In the genomic region with DNA sequence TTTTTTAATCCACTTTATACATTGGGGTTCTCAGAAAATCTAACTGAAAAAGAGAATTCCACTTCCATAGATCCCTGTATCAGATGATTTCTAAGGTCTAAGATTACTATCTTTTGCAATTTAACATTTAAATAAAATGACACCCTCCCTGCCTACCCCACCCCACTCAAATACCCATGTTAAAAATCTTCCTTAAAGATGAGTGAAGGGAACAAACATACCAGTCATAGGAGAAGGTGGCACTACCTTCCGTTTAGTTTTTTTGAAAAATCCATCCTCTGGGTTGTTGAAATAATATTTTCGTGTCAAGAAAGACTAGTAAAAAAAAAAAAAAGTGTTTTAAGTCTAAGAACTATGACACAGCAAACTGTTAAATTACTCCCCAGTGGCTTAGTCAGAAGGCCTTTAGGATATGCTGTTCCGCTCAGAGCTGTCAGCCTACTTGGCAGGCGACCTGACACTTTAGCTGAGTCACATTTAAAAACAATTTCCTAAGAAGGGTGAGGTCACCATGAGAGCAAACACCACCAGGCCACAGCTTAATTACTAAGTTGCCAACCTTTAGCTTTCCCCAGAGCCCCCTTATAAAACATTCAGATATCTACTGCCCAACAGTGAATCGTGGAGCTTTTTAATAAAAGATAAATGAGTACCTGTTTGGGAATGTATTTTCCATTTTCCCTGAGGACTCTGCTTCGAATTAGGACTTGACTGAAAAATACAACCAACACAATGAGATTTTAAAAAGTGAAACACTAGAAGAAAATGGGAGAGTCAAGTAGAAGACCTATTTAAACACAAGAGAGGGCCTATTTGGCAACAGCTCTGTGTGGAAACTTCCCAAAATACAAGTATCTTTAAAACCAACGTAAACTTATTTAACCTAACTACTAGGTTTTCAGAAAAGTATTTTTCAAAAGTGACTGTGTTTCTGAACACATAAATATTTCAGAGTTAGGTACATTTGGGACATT, we compare ENCODE assay signal across 8 cellular contexts. TPM values are rescaled to one million over a fixed set of nuclear protein-coding genes. Genes with fewer than 3 reads are reported as not detected.
DNase-seq lines count a peak whose midpoint lies in the region; ATAC-seq and TF ChIP-seq lines count a peak whose summit lies in the region.

No MANE protein-coding gene starts in this region.

- TF ChIP-seq CTCF in AG09309 (IDR thresholded peaks at IDR 0.05; ENCODE audit: control insufficient read depth, insufficient read depth, low read depth, low read length, missing control alignments) = no peak
- no peak for TF ChIP-seq CTCF in fibroblast of mammary gland (conservative IDR thresholded peaks at IDR 0.05; ENCODE audit: control insufficient read depth, insufficient read depth, low read depth, low read length)
- TF ChIP-seq CTCF in neutrophil (IDR thresholded peaks at IDR 0.05) = no peak

- no peak for ATAC-seq in HG02970 (IDR thresholded peaks at IDR 0.05; ENCODE audit: low FRiP score, unreplicated experiment)
- no peak for ATAC-seq in HG03520 (IDR thresholded peaks at IDR 0.05; ENCODE audit: unreplicated experiment)

- peaks cover 23% of the 10 kb centered on the region for H3K4me1 Mint-ChIP-seq in T-helper 1 cell treated with Interleukin-12 subunit alpha and Interleukin-12 subunit beta and Interleukin-4 antibody, amounts not matched to agents 30 μg/mL and 1 μg/mL, for 36 hours (ENCODE audit: low read depth)

- H3K27ac Mint-ChIP-seq in T-helper 1 cell treated with Interleukin-12 subunit alpha and Interleukin-12 subunit beta and Interleukin-4 antibody, amounts not matched to agents 30 μg/mL and 1 μg/mL, for 36 hours = peak overlapping the region; percentile 83

- no peak overlapping the region for H3K4me3 ChIP-seq in AG09309 (ENCODE audit: control insufficient read depth, low read depth, low read length)
- H3K4me3 ChIP-seq in fibroblast of mammary gland (ENCODE audit: control insufficient read depth, low read depth, low read length) = no peak overlapping the region
- no peak overlapping the region for H3K4me3 ChIP-seq in neutrophil (ENCODE audit: low read depth in 1 of 2, low read length in 1 of 2)

- peak overlapping the region; percentile 74 for H3K27ac ChIP-seq in neutrophil

- H3K4me3 Mint-ChIP-seq in T-helper 1 cell treated with Interleukin-12 subunit alpha and Interleukin-12 subunit beta and Interleukin-4 antibody, amounts not matched to agents 30 μg/mL and 1 μg/mL, for 36 hours = no peak overlapping the region

- no peaks in the 10 kb centered on the region for H3K9me3 Mint-ChIP-seq in T-helper 1 cell treated with Interleukin-12 subunit alpha and Interleukin-12 subunit beta and Interleukin-4 antibody, amounts not matched to agents 30 μg/mL and 1 μg/mL, for 36 hours

- peaks cover 20 to 22% of the 10 kb centered on the region in 2 experiments for H3K4me1 ChIP-seq in neutrophil (ENCODE audit: control insufficient read depth in 1 of 2, insufficient read depth in 1 of 2, low read depth in 1 of 2, low read length in 1 of 2)

- no peaks in the 10 kb centered on the region for H3K9me3 ChIP-seq in neutrophil

- peak; percentile 98 for DNase-seq in AG09309 (ENCODE audit: low read depth)
- DNase-seq in HT1080 (ENCODE audit: low read depth) = peak; percentile 97
- peak; percentile 99 for DNase-seq in fibroblast of mammary gland (ENCODE audit: low read depth)
- no peak for DNase-seq in RPMI8226

- H3K36me3 ChIP-seq in neutrophil = peaks cover 61% of the 10 kb centered on the region

- H3K36me3 Mint-ChIP-seq in T-helper 1 cell treated with Interleukin-12 subunit alpha and Interleukin-12 subunit beta and Interleukin-4 antibody, amounts not matched to agents 30 μg/mL and 1 μg/mL, for 36 hours (ENCODE audit: low read depth) = peaks cover 32% of the 10 kb centered on the region

- H3K27me3 ChIP-seq in neutrophil = no peaks in the 10 kb centered on the region

- H3K27me3 Mint-ChIP-seq in T-helper 1 cell treated with Interleukin-12 subunit alpha and Interleukin-12 subunit beta and Interleukin-4 antibody, amounts not matched to agents 30 μg/mL and 1 μg/mL, for 36 hours (ENCODE audit: low read depth) = no peaks in the 10 kb centered on the region

RNA-seq across cellular contexts. Expression of a gene that starts 9.6 kb away (rescaled TPM):
- 41.2 and 73.5 TPM in 2 replicates for total RNA-seq in HT1080 (2014; rRNA removed; shearing (Covaris generic))
- polyA plus RNA-seq in HT1080 (2015; cell fraction: cytosol; rRNA removed) = 58.5 and 61.1 TPM in 2 replicates
- 73.2 and 78.9 TPM in 2 replicates for polyA plus RNA-seq in HT1080 (2015; cell fraction: nucleus; rRNA removed)

RNA-seq across cellular contexts. Expression of a gene that starts 24.8 kb away (rescaled TPM):
- total RNA-seq in HT1080 (2014; rRNA removed; shearing (Covaris generic)) = 1.0 and 1.3 TPM in 2 replicates
- polyA plus RNA-seq in HT1080 (2015; cell fraction: cytosol; rRNA removed) = 0.97 and 1.4 TPM in 2 replicates
- 1.7 and 3.1 TPM in 2 replicates for polyA plus RNA-seq in HT1080 (2015; cell fraction: nucleus; rRNA removed)

RNA-seq across cellular contexts. Expression of a gene that starts 43.4 kb away (rescaled TPM):
- total RNA-seq in HT1080 (2014; rRNA removed; shearing (Covaris generic)) = 0.27 and 1.6 TPM in 2 replicates
- 0.24 and 0.40 TPM in 2 replicates for polyA plus RNA-seq in HT1080 (2015; cell fraction: cytosol; rRNA removed)
- polyA plus RNA-seq in HT1080 (2015; cell fraction: nucleus; rRNA removed) = 4.6 and 10.1 TPM in 2 replicates

RNA-seq across cellular contexts. Expression of a gene that starts 49.2 kb away (rescaled TPM):
- 31.1 and 33.2 TPM in 2 replicates for total RNA-seq in HT1080 (2014; rRNA removed; shearing (Covaris generic))
- polyA plus RNA-seq in HT1080 (2015; cell fraction: cytosol; rRNA removed) = 14.8 and 18.4 TPM in 2 replicates
- polyA plus RNA-seq in HT1080 (2015; cell fraction: nucleus; rRNA removed) = 93.2 and 141 TPM in 2 replicates
